Comparison of ENCODE assay signal across 13 cellular contexts in genomic region chr10:76301950-76302349, GRCh38.
DNase-seq lines count a peak whose midpoint lies in the region; ATAC-seq and TF ChIP-seq lines count a peak whose summit lies in the region.
"Had no signal": no experiment of that assay in that cellular context is flagged by ENCODE, and none has a peak within 500 bp of the region (broad histone marks: within the 10 kb centered on the region; RNA-seq: fewer than 3 reads in every experiment).

No MANE protein-coding gene starts in this region.

- H3K79me2 ChIP-seq in SK-N-SH (ENCODE audit: insufficient read depth): no peaks in the 10 kb centered on the region

- H3K4me3 ChIP-seq in SK-N-SH (ENCODE audit: low read depth in 2 of 2, low read length in 1 of 2) (no peak overlapping the region), left lung (no peak overlapping the region), tibial artery (no peak overlapping the region), spleen (no peak overlapping the region)
- H3K4me3 ChIP-seq: skin epidermis had no signal

- peaks cover 0 to 7% of the 10 kb centered on the region in 2 experiments; a peak in 2 of 4 replicates for H3K4me1 ChIP-seq in SK-N-SH (ENCODE audit: control insufficient read depth in 1 of 2, insufficient read depth in 2 of 2, low read depth in 1 of 2, low read length in 1 of 2)
- H3K4me1 ChIP-seq in left lung: peaks cover 5 to 28% of the 10 kb centered on the region in 2 donors
- peaks cover 0 to 23% (median 0%) of the 10 kb centered on the region in 4 donors for H3K4me1 ChIP-seq in tibial artery
- peaks cover 0 to 35% (median 6%) of the 10 kb centered on the region in 6 donors for H3K4me1 ChIP-seq in spleen

- no peak overlapping the region for H3K4me3 Mint-ChIP-seq in HFFc6
- H3K4me3 Mint-ChIP-seq: activated T-helper 17 cell treated with anti-CD3 and anti-CD28 coated beads, Interleukin-2, amount 50 U/mL, for 72 hours; dendritic cell treated with granulocyte-macrophage colony-stimulating factor and Interleukin-4, amounts not matched to agents 40 ng/mL and 50 ng/mL, for 4 days; memory B cell had no signal

- DNase-seq in HFFc6 (no peak), SK-N-SH (no peak), left lung (no peak), tibial artery (no peak), spleen (no peak), SKM-1 (lab: John Stamatoyannopoulos, UW; ENCODE audit: unreplicated experiment) (no peak), iPS-NIHi7 (ENCODE audit: extremely low spot score) (no peak)
- DNase-seq: stimulated activated CD8-positive, alpha-beta memory T cell treated with anti-CD3 and anti-CD28 coated beads, Interleukin-4, amount 100 ng/mL, for 48 hours had no signal

- H3K9me3 ChIP-seq in SK-N-SH: no peaks in the 10 kb centered on the region
- no peaks in the 10 kb centered on the region for H3K9me3 ChIP-seq in left lung
- H3K9me3 ChIP-seq in tibial artery: no peaks in the 10 kb centered on the region
- H3K9me3 ChIP-seq in spleen: no peaks in the 10 kb centered on the region

- H3K4me1 Mint-ChIP-seq in HFFc6 (ENCODE audit: low read depth): peaks cover 45% of the 10 kb centered on the region
- H3K4me1 Mint-ChIP-seq: activated T-helper 17 cell treated with anti-CD3 and anti-CD28 coated beads, Interleukin-2, amount 50 U/mL, for 72 hours; memory B cell had no signal

- peaks cover 5% of the 10 kb centered on the region for H3F3A ChIP-seq in SK-N-SH (replicated peaks; ENCODE audit: insufficient read depth)

- H3K27me3 ChIP-seq in SK-N-SH (ENCODE audit: insufficient read depth) (no peaks in the 10 kb centered on the region), left lung (no peaks in the 10 kb centered on the region), tibial artery (no peaks in the 10 kb centered on the region), spleen (replicated peaks in 1 of 7) (no peaks in the 10 kb centered on the region)

- CTCF ChIA-PET in SK-N-SH (lab: Yijun Ruan, JAX): interaction anchor here (1.0 to 4.7 kb wide), 5 partner anchors 8 to 392 kb away, joined by 3 to 26 read pairs (median 4); no protein-coding TSS in a partner anchor

- POLR2A ChIA-PET in SK-N-SH (lab: Yijun Ruan, JAX): no interaction called here

- no peak for TF ChIP-seq POLR2A in spleen (IDR thresholded peaks at IDR 0.05)

- intact Hi-C loops in left lung (cut with DNase I) (no loop called here), tibial artery (cut with DNase I; ENCODE audit: low total_unique reads) (loop anchor here (10.0 kb wide), 1 partner anchor 907 kb away; no protein-coding TSS in a partner anchor), spleen (cut with DNase I; ENCODE audit: low total_unique reads) (loop anchor here (10.0 kb wide), 1 partner anchor 897 kb away; the partner anchor contains the start of gene ZNF503)

- no peaks in the 10 kb centered on the region for H3K36me3 Mint-ChIP-seq in HFFc6 (ENCODE audit: low read depth)
- H3K36me3 Mint-ChIP-seq: memory B cell had no signal

- H3K36me3 ChIP-seq in SK-N-SH (replicated peaks in 1 of 2; ENCODE audit: control insufficient read depth in 1 of 2, insufficient read depth in 2 of 2, low read length in 1 of 2) (no peaks in the 10 kb centered on the region), left lung (no peaks in the 10 kb centered on the region), tibial artery (no peaks in the 10 kb centered on the region), spleen (no peaks in the 10 kb centered on the region)

- ATAC-seq in left lung: peak; percentile 26
- ATAC-seq: activated T-helper 17 cell treated with anti-CD3 and anti-CD28 coated beads, Interleukin-2, amount 50 U/mL, for 72 hours had no signal

- H3K9ac ChIP-seq in SK-N-SH: no peak overlapping the region

- H3K9me2 ChIP-seq in SK-N-SH: no peaks in the 10 kb centered on the region

- H3K9me3 Mint-ChIP-seq in HFFc6: no peaks in the 10 kb centered on the region
- H3K9me3 Mint-ChIP-seq: activated T-helper 17 cell treated with anti-CD3 and anti-CD28 coated beads, Interleukin-2, amount 50 U/mL, for 72 hours; dendritic cell treated with granulocyte-macrophage colony-stimulating factor and Interleukin-4, amounts not matched to agents 40 ng/mL and 50 ng/mL, for 4 days had no signal

- 58% methylated on average over 3 of the region's 3 CpGs for WGBS in SK-N-SH (ENCODE audit: low lambda C conversion rate)
- WGBS in spleen, 5 donors: 41 to 54% (median 50%) methylated on average over 3 of the region's 3 CpGs

- no peak for TF ChIP-seq EP300 in SK-N-SH (IDR thresholded peaks at IDR 0.05; ENCODE audit: borderline replicate concordance in 1 of 2, low read depth in 1 of 2, low read length in 1 of 2)

- peak; percentile 62 for TF ChIP-seq RAD21 in SK-N-SH (IDR thresholded peaks at IDR 0.05; ENCODE audit: low read length)

- H2AFZ ChIP-seq in SK-N-SH (ENCODE audit: low read depth): no peak overlapping the region

- peaks cover 2% of the 10 kb centered on the region for H3K27me3 Mint-ChIP-seq in HFFc6 (ENCODE audit: insufficient read depth)
- H3K27me3 Mint-ChIP-seq: dendritic cell treated with granulocyte-macrophage colony-stimulating factor and Interleukin-4, amounts not matched to agents 40 ng/mL and 50 ng/mL, for 4 days had no signal

- TF ChIP-seq CTCF in C4-2B (conservative IDR thresholded peaks at IDR 0.05) (peak; percentile 38), HFFc6 (IDR thresholded peaks at IDR 0.05) (peak; percentile 51), SK-N-SH (IDR thresholded peaks at IDR 0.05) (no peak; the same call in 1 of the 2 replicates), left lung (IDR thresholded peaks at IDR 0.05) (no peak), tibial artery (IDR thresholded peaks at IDR 0.05) (no peak), spleen (IDR thresholded peaks at IDR 0.05 in 8 of 11, conservative IDR thresholded peaks at IDR 0.05 in 3 of 11) (no peak)

- no peaks in the 10 kb centered on the region for H4K20me1 ChIP-seq in SK-N-SH (ENCODE audit: insufficient read depth)

- no peak overlapping the region for H3K4me2 ChIP-seq in SK-N-SH

- no peak overlapping the region for H3K27ac Mint-ChIP-seq in HFFc6
- H3K27ac Mint-ChIP-seq: activated T-helper 17 cell treated with anti-CD3 and anti-CD28 coated beads, Interleukin-2, amount 50 U/mL, for 72 hours; dendritic cell treated with granulocyte-macrophage colony-stimulating factor and Interleukin-4, amounts not matched to agents 40 ng/mL and 50 ng/mL, for 4 days; memory B cell had no signal

- no peak overlapping the region for H3K27ac ChIP-seq in C4-2B
- no peak overlapping the region for H3K27ac ChIP-seq in SK-N-SH (ENCODE audit: low read depth in 2 of 2, low read length in 1 of 2)
- H3K27ac ChIP-seq in left lung: no peak overlapping the region
- peak overlapping the region in 1 of 2 donors; percentile 0 for H3K27ac ChIP-seq in tibial artery
- H3K27ac ChIP-seq in spleen: no peak overlapping the region

TF ChIP-seq in SK-N-SH, 30 proteins besides CTCF, POLR2A, EP300 and RAD21:
- no peak for TF ChIP-seq FOXM1 (IDR thresholded peaks at IDR 0.05; ENCODE audit: low read depth)
- no peak for TF ChIP-seq FOXJ3 (CRISPR knock-in tag; IDR thresholded peaks at IDR 0.05)
- no peak for TF ChIP-seq CHD2 (IDR thresholded peaks at IDR 0.05; ENCODE audit: low read length, partially characterized antibody)
- TF ChIP-seq SIN3A (IDR thresholded peaks at IDR 0.05; ENCODE audit: borderline replicate concordance, low read depth, low read length): no peak
- no peak for TF ChIP-seq MEF2A (IDR thresholded peaks at IDR 0.05; ENCODE audit: borderline replicate concordance, low read depth)
- no peak for TF ChIP-seq RFX5 (IDR thresholded peaks at IDR 0.05; ENCODE audit: low read length)
- TF ChIP-seq, protein P1, sequence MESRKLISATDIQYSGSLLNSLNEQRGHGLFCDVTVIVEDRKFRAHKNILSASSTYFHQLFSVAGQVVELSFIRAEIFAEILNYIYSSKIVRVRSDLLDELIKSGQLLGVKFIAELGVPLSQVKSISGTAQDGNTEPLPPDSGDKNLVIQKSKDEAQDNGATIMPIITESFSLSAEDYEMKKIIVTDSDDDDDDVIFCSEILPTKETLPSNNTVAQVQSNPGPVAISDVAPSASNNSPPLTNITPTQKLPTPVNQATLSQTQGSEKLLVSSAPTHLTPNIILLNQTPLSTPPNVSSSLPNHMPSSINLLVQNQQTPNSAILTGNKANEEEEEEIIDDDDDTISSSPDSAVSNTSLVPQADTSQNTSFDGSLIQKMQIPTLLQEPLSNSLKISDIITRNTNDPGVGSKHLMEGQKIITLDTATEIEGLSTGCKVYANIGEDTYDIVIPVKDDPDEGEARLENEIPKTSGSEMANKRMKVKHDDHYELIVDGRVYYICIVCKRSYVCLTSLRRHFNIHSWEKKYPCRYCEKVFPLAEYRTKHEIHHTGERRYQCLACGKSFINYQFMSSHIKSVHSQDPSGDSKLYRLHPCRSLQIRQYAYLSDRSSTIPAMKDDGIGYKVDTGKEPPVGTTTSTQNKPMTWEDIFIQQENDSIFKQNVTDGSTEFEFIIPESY (IDR thresholded peaks at IDR 0.05; ENCODE audit: borderline replicate concordance, low read depth): no peak
- TF ChIP-seq POLR2AphosphoS5 (IDR thresholded peaks at IDR 0.05; ENCODE audit: low read depth, low read length): no peak
- no peak for TF ChIP-seq RXRA (IDR thresholded peaks at IDR 0.05; ENCODE audit: borderline replicate concordance, low read depth)
- no peak for TF ChIP-seq ELF1 (IDR thresholded peaks at IDR 0.05)

Comparison
In these comparisons a context has a peak if more than half of its experiments do, and no peak if none do; other contexts are left out.
1. CTCF ChIP-seq: peak in C4-2B (single experiment) and HFFc6 (single experiment); none in SK-N-SH (single experiment), left lung (0 of 2), tibial artery (0 of 2) and spleen (0 of 11).
2. intact Hi-C loops: an anchor here in tibial artery (10.0 kb wide) and spleen (10.0 kb wide); none called in left lung.